13 cellular contexts compared by ENCODE assay signal in the genomic region with DNA sequence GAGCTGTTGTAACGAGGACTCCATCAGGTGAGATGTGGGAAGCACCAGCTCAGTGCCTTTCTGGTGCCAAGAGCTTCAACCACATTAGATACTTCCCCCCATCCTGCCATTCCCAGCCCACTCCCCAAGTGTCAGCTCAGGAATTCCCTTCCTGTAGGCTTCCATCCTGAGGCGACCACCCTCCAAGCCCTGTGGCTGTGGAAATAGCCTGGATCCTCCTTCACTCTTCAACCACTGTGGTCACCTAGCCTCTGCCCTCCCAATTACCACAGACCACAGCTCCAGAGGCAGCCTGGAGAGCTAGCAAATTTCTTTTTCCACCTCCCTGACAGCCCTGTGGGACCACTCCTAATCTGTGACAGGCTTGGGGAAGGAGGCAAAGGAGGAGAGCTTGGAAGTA.
"Had no signal": no experiment of that assay in that cellular context is flagged by ENCODE, and none has a peak within 500 bp of the region (broad histone marks: within the 10 kb centered on the region; RNA-seq: fewer than 3 reads in every experiment).

No MANE protein-coding gene starts in this region.

- DNase-seq: activated CD4-positive, alpha-beta T cell treated with anti-CD3 and anti-CD28 coated beads, Interleukin-2, amount 10 ng/mL, durations not matched to agents 24 days and 14 days; activated CD8-positive, alpha-beta memory T cell treated with anti-CD3 and anti-CD28 coated beads for 24 hours; activated naive CD4-positive, alpha-beta T cell treated with anti-CD3 and anti-CD28 coated beads for 36 hours; foreskin fibroblast; head of caudate nucleus; left lung; T-cell; T1000; tibial artery had no signal

- H3K4me3 ChIP-seq: left lung, tibial artery, vagina had no signal

- H3K36me3 ChIP-seq: left lung, tibial artery, vagina had no signal

- H3K27me3 ChIP-seq: left lung, tibial artery, vagina had no signal

- H3K9me3 ChIP-seq: left lung, tibial artery, vagina had no signal

- ATAC-seq: activated T-helper 17 cell treated with anti-CD3 and anti-CD28 coated beads, Interleukin-2, amount 50 U/mL, for 72 hours; esophagus mucosa; left lung; T-cell; WTC11 had no signal

- H3K27ac ChIP-seq: left lung, tibial artery, vagina had no signal

- H3K4me1 ChIP-seq: left lung, tibial artery, vagina had no signal
